In the genomic region with DNA sequence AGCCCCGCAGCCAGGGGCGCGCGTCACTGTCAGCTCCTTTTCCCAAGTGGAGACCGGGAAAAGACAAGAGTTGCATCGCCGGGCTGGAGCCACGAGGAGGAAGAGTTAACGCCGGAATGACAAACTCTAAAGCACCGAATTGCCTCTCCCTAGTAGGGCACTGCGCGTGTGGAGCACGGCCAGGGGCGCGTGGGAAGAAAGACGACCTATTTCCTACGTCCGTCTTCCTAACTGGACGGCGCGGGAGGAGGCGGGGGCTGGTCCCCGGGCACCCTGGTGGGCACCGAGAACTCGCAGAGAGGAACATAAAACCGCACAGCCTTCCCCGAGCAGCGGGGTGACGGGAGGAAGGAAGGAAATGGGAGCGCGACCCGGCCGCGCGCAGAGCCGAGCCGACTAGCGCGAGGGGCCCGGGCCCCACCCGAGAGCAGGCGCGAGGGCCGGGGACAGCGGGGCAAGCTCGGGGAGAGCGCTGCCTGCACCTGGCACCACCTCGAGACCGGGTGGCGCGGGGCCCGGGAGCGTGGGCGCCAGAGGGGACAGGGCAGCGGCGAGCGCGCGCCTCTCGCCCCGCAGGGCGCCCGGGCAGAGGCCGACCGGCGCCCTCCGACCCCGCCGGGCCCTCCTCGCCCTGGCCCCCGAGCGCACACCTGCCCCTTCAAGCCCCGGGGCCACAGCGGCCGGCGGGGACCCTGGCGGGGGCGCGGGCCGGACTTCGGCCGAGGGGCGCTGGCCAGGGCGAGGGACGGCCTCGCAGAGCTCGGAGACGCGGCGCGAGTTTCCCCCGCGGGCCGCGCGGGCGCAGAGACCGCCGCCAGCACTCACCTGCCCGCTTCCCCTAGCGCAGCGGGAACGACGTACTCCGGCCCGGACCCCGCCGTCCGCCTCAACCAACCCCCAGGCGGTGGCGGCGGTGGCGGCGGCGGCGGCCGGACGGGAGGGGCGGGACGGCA, we compare ENCODE assay signal across 1 cellular context.
TF ChIP-seq lines count a peak whose summit lies in the region.

No MANE protein-coding gene starts in this region.

TF ChIP-seq in liver, 16 proteins besides CTCF, POLR2A, EP300 and RAD21 (continued from another document):
- TF ChIP-seq, protein P1, sequence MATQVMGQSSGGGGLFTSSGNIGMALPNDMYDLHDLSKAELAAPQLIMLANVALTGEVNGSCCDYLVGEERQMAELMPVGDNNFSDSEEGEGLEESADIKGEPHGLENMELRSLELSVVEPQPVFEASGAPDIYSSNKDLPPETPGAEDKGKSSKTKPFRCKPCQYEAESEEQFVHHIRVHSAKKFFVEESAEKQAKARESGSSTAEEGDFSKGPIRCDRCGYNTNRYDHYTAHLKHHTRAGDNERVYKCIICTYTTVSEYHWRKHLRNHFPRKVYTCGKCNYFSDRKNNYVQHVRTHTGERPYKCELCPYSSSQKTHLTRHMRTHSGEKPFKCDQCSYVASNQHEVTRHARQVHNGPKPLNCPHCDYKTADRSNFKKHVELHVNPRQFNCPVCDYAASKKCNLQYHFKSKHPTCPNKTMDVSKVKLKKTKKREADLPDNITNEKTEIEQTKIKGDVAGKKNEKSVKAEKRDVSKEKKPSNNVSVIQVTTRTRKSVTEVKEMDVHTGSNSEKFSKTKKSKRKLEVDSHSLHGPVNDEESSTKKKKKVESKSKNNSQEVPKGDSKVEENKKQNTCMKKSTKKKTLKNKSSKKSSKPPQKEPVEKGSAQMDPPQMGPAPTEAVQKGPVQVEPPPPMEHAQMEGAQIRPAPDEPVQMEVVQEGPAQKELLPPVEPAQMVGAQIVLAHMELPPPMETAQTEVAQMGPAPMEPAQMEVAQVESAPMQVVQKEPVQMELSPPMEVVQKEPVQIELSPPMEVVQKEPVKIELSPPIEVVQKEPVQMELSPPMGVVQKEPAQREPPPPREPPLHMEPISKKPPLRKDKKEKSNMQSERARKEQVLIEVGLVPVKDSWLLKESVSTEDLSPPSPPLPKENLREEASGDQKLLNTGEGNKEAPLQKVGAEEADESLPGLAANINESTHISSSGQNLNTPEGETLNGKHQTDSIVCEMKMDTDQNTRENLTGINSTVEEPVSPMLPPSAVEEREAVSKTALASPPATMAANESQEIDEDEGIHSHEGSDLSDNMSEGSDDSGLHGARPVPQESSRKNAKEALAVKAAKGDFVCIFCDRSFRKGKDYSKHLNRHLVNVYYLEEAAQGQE (IDR thresholded peaks at IDR 0.05) = no peak
- TF ChIP-seq YY1 (IDR thresholded peaks at IDR 0.05) (no peak), FOXA1 (IDR thresholded peaks at IDR 0.05) (no peak), EGR1 (IDR thresholded peaks at IDR 0.05; ENCODE audit: low read depth in 2 of 2) (no peak), HNF4A (conservative IDR thresholded peaks at IDR 0.05) (no peak)
- TF ChIP-seq, protein P2, sequence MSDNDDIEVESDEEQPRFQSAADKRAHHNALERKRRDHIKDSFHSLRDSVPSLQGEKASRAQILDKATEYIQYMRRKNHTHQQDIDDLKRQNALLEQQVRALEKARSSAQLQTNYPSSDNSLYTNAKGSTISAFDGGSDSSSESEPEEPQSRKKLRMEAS (IDR thresholded peaks at IDR 0.05) = no peak
